ENCODE assay signal across 14 cellular contexts in the genomic region with DNA sequence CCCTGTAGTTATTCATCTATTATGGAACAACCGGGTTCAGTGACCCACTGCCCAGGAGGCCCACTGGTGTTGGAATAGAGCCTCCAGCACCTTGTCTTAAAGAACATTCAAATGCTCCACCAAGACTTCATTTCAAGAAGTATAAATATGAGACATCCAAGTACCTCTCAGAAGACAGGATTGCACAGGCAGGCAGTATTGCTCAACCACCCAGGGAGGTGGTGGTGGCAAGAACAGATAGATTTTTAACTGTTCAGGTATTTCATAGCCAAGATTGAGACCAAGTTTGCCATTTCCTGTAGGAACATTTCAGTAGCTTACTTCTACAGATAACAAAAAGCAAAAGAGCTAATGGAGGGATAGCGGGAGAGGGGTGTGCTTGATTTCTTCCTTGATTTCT.
"Had no signal": no experiment of that assay in that cellular context is flagged by ENCODE, and none has a peak within 500 bp of the region (broad histone marks: within the 10 kb centered on the region; RNA-seq: fewer than 3 reads in every experiment).

No MANE protein-coding gene starts in this region.

- H3K4me3 ChIP-seq: coronary artery, gastrocnemius medialis, heart right ventricle had no signal

- ATAC-seq: gastrocnemius medialis; heart right ventricle; left colon; naive thymus-derived CD8-positive, alpha-beta T cell; stimulated activated memory B cell treated with anti-CD40 and anti-IgM and Interleukin-4, amounts not matched to agents 10 μg/mL and 1 μg/mL and 100 μg/mL, for 72 hours had no signal

- H3K36me3 ChIP-seq: gastrocnemius medialis, heart right ventricle had no signal

- DNase-seq: activated CD4-positive, alpha-beta T cell treated with anti-CD3 and anti-CD28 coated beads, Interleukin-2, amount 50 U/mL, for 48 hours; activated CD4-positive, CD25-positive, alpha-beta regulatory T cell treated with anti-CD3 and anti-CD28 coated beads, Interleukin-2, amount 50 U/mL, for 72 hours; activated naive CD4-positive, alpha-beta T cell treated with anti-CD3 and anti-CD28 coated beads, Interleukin-2, amount 10 ng/mL, durations not matched to agents 7 days and 5 days; activated T-cell treated with anti-CD3 and anti-CD28 coated beads, Interleukin-2, amount 50 U/mL, for 1 hour; central memory CD4-positive, alpha-beta T cell; gastrocnemius medialis; heart right ventricle; left colon; naive thymus-derived CD8-positive, alpha-beta T cell; posterior cingulate gyrus; stimulated activated CD4-positive, alpha-beta T cell treated with anti-CD3 and anti-CD28 coated beads, Interleukin-2, amount 100 ng/mL, for 48 hours; SW 1271 had no signal

- H3K27me3 ChIP-seq: gastrocnemius medialis had no signal

- H3K4me1 ChIP-seq: gastrocnemius medialis, heart right ventricle had no signal

- H3K9me3 ChIP-seq: gastrocnemius medialis, heart right ventricle had no signal

- H3K27ac ChIP-seq: coronary artery, gastrocnemius medialis, heart right ventricle had no signal
